ENCODE assay signal across 1 cellular context in the genomic region with DNA sequence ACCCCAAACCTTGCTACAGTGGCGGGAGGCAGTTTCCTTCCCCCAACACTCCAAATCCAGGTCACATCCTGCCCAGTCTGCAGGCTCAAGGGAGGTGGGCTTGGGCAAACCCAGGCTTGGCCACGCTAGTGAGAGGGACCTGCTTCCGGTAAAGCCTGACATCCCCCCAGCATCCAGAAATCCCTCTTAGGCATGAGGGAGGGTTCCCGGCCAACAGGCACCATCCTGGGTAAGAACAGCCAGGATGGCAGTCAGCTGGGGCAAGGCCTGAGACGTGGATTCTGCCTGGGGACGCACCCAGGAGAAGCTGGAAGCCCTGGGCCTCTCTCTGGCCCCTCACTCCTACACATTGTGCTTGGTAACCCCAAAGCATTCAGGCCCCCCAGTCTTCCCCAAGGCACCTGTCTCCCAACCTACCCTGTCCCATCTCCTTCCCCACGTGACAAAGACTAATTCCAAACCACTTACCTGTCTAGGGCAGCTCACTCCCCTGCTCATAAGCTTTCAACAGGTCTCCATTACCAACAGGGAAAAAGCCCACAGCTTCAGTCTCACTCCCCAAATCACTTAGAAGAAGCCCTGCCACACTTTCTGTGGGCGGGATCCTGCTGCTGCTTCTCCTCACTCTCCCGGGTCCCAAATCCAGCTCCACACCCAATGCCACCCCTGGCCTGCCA.
TF ChIP-seq lines count a peak whose summit lies in the region.

No MANE protein-coding gene starts in this region.

TF ChIP-seq in IMR-90, 13 proteins besides CTCF, POLR2A, EP300 and RAD21:
- no peak for TF ChIP-seq USF2 (IDR thresholded peaks at IDR 0.05; ENCODE audit: low read depth, low read length)
- TF ChIP-seq RFX5 (IDR thresholded peaks at IDR 0.05; ENCODE audit: low read depth, low read length) = no peak
- TF ChIP-seq MXI1 (IDR thresholded peaks at IDR 0.05; ENCODE audit: borderline replicate concordance, low read depth, low read length) = no peak
- TF ChIP-seq MAFK (IDR thresholded peaks at IDR 0.05; ENCODE audit: low read depth, low read length) = no peak
- no peak for TF ChIP-seq BHLHE40 (IDR thresholded peaks at IDR 0.05; ENCODE audit: low read depth, low read length)
- TF ChIP-seq CEBPB (IDR thresholded peaks at IDR 0.05; ENCODE audit: low read depth, low read length) = no peak
- TF ChIP-seq ELK1 (IDR thresholded peaks at IDR 0.05; ENCODE audit: borderline replicate concordance, low read depth, low read length) = no peak
- TF ChIP-seq MAZ (IDR thresholded peaks at IDR 0.05; ENCODE audit: borderline replicate concordance, low read depth, low read length) = no peak
- TF ChIP-seq FOS (IDR thresholded peaks at IDR 0.05; ENCODE audit: low read depth, low read length) = no peak
- no peak for TF ChIP-seq NFE2L2 (IDR thresholded peaks at IDR 0.05; ENCODE audit: low read depth, low read length)
- TF ChIP-seq CHD1 (IDR thresholded peaks at IDR 0.05; ENCODE audit: low read depth, low read length) = no peak
- TF ChIP-seq SMC3 (IDR thresholded peaks at IDR 0.05; ENCODE audit: low read depth, low read length) = no peak
- no peak for TF ChIP-seq RCOR1 (IDR thresholded peaks at IDR 0.05; ENCODE audit: insufficient replicate concordance, low read length)
TF ChIP-seq in IMR-90: peak in this region for 0.
